Comparison of ENCODE assay signal across 2 cellular contexts in the genomic region with DNA sequence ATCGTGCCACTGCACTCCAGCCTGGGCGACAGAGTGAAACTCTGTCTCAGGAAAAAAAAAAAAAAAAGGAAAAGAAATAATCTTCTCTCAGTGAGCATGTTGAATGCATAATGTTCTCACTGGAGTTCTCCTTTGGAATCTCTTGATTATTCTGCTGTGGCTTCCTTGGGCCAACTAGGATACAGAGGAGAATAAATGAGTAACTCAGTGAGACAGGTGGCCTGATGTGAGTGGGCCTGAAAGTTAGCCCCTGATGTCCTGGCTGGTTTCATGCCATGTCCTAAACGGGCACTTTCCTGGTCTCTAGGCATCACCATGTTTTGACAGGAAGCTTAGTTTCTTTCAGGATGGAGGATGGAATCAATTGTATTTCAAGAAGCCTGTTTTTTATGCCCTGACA.
TF ChIP-seq lines count a peak whose summit lies in the region.

No MANE protein-coding gene starts in this region.

TF ChIP-seq in SK-N-SH treated with all-trans-retinoic acid at 6 μM for 48 hours, 23 proteins besides CTCF, POLR2A, EP300 and RAD21:
- TF ChIP-seq, protein P1, sequence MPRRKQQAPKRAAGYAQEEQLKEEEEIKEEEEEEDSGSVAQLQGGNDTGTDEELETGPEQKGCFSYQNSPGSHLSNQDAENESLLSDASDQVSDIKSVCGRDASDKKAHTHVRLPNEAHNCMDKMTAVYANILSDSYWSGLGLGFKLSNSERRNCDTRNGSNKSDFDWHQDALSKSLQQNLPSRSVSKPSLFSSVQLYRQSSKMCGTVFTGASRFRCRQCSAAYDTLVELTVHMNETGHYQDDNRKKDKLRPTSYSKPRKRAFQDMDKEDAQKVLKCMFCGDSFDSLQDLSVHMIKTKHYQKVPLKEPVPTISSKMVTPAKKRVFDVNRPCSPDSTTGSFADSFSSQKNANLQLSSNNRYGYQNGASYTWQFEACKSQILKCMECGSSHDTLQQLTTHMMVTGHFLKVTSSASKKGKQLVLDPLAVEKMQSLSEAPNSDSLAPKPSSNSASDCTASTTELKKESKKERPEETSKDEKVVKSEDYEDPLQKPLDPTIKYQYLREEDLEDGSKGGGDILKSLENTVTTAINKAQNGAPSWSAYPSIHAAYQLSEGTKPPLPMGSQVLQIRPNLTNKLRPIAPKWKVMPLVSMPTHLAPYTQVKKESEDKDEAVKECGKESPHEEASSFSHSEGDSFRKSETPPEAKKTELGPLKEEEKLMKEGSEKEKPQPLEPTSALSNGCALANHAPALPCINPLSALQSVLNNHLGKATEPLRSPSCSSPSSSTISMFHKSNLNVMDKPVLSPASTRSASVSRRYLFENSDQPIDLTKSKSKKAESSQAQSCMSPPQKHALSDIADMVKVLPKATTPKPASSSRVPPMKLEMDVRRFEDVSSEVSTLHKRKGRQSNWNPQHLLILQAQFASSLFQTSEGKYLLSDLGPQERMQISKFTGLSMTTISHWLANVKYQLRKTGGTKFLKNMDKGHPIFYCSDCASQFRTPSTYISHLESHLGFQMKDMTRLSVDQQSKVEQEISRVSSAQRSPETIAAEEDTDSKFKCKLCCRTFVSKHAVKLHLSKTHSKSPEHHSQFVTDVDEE (CRISPR knock-in tag; IDR thresholded peaks at IDR 0.05) = no peak
- TF ChIP-seq TOX (CRISPR knock-in tag; IDR thresholded peaks at IDR 0.05; ENCODE audit: borderline replicate concordance) (no peak), ESRRG (CRISPR knock-in tag; IDR thresholded peaks at IDR 0.05) (no peak), ZNF8 (CRISPR knock-in tag; IDR thresholded peaks at IDR 0.05) (no peak), ZC3H10 (CRISPR knock-in tag; IDR thresholded peaks at IDR 0.05) (no peak), RARB (CRISPR knock-in tag; IDR thresholded peaks at IDR 0.05) (no peak), BACH2 (CRISPR knock-in tag; IDR thresholded peaks at IDR 0.05; ENCODE audit: borderline replicate concordance) (no peak), GLIS3 (CRISPR knock-in tag; IDR thresholded peaks at IDR 0.05) (no peak), ZNF565 (CRISPR knock-in tag; conservative IDR thresholded peaks at IDR 0.05; ENCODE audit: low read depth) (no peak)
- TF ChIP-seq, protein P2, sequence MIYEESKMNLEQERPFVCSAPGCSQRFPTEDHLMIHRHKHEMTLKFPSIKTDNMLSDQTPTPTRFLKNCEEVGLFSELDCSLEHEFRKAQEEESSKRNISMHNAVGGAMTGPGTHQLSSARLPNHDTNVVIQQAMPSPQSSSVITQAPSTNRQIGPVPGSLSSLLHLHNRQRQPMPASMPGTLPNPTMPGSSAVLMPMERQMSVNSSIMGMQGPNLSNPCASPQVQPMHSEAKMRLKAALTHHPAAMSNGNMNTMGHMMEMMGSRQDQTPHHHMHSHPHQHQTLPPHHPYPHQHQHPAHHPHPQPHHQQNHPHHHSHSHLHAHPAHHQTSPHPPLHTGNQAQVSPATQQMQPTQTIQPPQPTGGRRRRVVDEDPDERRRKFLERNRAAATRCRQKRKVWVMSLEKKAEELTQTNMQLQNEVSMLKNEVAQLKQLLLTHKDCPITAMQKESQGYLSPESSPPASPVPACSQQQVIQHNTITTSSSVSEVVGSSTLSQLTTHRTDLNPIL (CRISPR knock-in tag; IDR thresholded peaks at IDR 0.05; ENCODE audit: low read depth) = no peak
- TF ChIP-seq, protein P3, sequence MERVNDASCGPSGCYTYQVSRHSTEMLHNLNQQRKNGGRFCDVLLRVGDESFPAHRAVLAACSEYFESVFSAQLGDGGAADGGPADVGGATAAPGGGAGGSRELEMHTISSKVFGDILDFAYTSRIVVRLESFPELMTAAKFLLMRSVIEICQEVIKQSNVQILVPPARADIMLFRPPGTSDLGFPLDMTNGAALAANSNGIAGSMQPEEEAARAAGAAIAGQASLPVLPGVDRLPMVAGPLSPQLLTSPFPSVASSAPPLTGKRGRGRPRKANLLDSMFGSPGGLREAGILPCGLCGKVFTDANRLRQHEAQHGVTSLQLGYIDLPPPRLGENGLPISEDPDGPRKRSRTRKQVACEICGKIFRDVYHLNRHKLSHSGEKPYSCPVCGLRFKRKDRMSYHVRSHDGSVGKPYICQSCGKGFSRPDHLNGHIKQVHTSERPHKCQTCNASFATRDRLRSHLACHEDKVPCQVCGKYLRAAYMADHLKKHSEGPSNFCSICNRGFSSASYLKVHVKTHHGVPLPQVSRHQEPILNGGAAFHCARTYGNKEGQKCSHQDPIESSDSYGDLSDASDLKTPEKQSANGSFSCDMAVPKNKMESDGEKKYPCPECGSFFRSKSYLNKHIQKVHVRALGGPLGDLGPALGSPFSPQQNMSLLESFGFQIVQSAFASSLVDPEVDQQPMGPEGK (CRISPR knock-in tag; IDR thresholded peaks at IDR 0.05; ENCODE audit: borderline replicate concordance) = no peak
TF ChIP-seq in SK-N-SH treated with all-trans-retinoic acid at 6 μM for 48 hours: peak in this region for 0.

TF ChIP-seq in SK-N-SH, 30 proteins besides CTCF, POLR2A, EP300 and RAD21 (continued from another document):
- TF ChIP-seq, protein P4, sequence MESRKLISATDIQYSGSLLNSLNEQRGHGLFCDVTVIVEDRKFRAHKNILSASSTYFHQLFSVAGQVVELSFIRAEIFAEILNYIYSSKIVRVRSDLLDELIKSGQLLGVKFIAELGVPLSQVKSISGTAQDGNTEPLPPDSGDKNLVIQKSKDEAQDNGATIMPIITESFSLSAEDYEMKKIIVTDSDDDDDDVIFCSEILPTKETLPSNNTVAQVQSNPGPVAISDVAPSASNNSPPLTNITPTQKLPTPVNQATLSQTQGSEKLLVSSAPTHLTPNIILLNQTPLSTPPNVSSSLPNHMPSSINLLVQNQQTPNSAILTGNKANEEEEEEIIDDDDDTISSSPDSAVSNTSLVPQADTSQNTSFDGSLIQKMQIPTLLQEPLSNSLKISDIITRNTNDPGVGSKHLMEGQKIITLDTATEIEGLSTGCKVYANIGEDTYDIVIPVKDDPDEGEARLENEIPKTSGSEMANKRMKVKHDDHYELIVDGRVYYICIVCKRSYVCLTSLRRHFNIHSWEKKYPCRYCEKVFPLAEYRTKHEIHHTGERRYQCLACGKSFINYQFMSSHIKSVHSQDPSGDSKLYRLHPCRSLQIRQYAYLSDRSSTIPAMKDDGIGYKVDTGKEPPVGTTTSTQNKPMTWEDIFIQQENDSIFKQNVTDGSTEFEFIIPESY (IDR thresholded peaks at IDR 0.05; ENCODE audit: borderline replicate concordance, low read depth) = no peak
- no peak for TF ChIP-seq POLR2AphosphoS5 (IDR thresholded peaks at IDR 0.05; ENCODE audit: low read depth, low read length)
- TF ChIP-seq, protein P5, sequence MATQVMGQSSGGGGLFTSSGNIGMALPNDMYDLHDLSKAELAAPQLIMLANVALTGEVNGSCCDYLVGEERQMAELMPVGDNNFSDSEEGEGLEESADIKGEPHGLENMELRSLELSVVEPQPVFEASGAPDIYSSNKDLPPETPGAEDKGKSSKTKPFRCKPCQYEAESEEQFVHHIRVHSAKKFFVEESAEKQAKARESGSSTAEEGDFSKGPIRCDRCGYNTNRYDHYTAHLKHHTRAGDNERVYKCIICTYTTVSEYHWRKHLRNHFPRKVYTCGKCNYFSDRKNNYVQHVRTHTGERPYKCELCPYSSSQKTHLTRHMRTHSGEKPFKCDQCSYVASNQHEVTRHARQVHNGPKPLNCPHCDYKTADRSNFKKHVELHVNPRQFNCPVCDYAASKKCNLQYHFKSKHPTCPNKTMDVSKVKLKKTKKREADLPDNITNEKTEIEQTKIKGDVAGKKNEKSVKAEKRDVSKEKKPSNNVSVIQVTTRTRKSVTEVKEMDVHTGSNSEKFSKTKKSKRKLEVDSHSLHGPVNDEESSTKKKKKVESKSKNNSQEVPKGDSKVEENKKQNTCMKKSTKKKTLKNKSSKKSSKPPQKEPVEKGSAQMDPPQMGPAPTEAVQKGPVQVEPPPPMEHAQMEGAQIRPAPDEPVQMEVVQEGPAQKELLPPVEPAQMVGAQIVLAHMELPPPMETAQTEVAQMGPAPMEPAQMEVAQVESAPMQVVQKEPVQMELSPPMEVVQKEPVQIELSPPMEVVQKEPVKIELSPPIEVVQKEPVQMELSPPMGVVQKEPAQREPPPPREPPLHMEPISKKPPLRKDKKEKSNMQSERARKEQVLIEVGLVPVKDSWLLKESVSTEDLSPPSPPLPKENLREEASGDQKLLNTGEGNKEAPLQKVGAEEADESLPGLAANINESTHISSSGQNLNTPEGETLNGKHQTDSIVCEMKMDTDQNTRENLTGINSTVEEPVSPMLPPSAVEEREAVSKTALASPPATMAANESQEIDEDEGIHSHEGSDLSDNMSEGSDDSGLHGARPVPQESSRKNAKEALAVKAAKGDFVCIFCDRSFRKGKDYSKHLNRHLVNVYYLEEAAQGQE (IDR thresholded peaks at IDR 0.05; ENCODE audit: low read depth, low read length) = no peak
- TF ChIP-seq TCF12 (IDR thresholded peaks at IDR 0.05) = no peak
- TF ChIP-seq, protein P6, sequence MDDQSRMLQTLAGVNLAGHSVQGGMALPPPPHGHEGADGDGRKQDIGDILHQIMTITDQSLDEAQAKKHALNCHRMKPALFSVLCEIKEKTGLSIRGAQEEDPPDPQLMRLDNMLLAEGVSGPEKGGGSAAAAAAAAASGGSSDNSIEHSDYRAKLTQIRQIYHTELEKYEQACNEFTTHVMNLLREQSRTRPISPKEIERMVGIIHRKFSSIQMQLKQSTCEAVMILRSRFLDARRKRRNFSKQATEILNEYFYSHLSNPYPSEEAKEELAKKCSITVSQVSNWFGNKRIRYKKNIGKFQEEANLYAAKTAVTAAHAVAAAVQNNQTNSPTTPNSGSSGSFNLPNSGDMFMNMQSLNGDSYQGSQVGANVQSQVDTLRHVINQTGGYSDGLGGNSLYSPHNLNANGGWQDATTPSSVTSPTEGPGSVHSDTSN (IDR thresholded peaks at IDR 0.05) = no peak
- TF ChIP-seq, protein P7, sequence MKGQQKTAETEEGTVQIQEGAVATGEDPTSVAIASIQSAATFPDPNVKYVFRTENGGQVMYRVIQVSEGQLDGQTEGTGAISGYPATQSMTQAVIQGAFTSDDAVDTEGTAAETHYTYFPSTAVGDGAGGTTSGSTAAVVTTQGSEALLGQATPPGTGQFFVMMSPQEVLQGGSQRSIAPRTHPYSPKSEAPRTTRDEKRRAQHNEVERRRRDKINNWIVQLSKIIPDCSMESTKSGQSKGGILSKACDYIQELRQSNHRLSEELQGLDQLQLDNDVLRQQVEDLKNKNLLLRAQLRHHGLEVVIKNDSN (IDR thresholded peaks at IDR 0.05; ENCODE audit: borderline replicate concordance, low read depth) = no peak
- TF ChIP-seq, protein P8, sequence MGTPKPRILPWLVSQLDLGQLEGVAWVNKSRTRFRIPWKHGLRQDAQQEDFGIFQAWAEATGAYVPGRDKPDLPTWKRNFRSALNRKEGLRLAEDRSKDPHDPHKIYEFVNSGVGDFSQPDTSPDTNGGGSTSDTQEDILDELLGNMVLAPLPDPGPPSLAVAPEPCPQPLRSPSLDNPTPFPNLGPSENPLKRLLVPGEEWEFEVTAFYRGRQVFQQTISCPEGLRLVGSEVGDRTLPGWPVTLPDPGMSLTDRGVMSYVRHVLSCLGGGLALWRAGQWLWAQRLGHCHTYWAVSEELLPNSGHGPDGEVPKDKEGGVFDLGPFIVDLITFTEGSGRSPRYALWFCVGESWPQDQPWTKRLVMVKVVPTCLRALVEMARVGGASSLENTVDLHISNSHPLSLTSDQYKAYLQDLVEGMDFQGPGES (IDR thresholded peaks at IDR 0.05; ENCODE audit: low read depth, low read length) = no peak
- no peak for TF ChIP-seq CHD2 (IDR thresholded peaks at IDR 0.05; ENCODE audit: low read length, partially characterized antibody)
- TF ChIP-seq SIN3A (IDR thresholded peaks at IDR 0.05; ENCODE audit: borderline replicate concordance, low read depth, low read length) = no peak
- no peak for TF ChIP-seq FOXM1 (IDR thresholded peaks at IDR 0.05; ENCODE audit: low read depth)
- no peak for TF ChIP-seq SMC3 (IDR thresholded peaks at IDR 0.05; ENCODE audit: low read depth, low read length)
- no peak for TF ChIP-seq TAF1 (IDR thresholded peaks at IDR 0.05; ENCODE audit: borderline replicate concordance, low read depth, low read length)
- no peak for TF ChIP-seq EZH2phosphoT487 (IDR thresholded peaks at IDR 0.05; ENCODE audit: borderline replicate concordance, low read depth)
- TF ChIP-seq RXRA (IDR thresholded peaks at IDR 0.05; ENCODE audit: borderline replicate concordance, low read depth) = no peak
